ENCODE assay signal across 16 cellular contexts in genomic region chr5:93606384-93606752, GRCh38. TPM values are rescaled to one million over a fixed set of nuclear protein-coding genes. Genes with fewer than 3 reads are reported as not detected.
DNase-seq lines count a peak whose midpoint lies in the region; ATAC-seq, FAIRE-seq and TF ChIP-seq lines count a peak whose summit lies in the region.
"Had no signal": no experiment of that assay in that cellular context is flagged by ENCODE, and none has a peak within 500 bp of the region (broad histone marks: within the 10 kb centered on the region; RNA-seq: fewer than 3 reads in every experiment).

No MANE protein-coding gene starts in this region.

- H3K27me3 Mint-ChIP-seq in brain = peaks cover 58% of the 10 kb centered on the region
- H3K27me3 Mint-ChIP-seq in activated T-cell treated with anti-CD3 and anti-CD28 coated beads, Interleukin-2, amount 50 U/mL, for 72 hours (ENCODE audit: low read depth) = peaks cover 63% of the 10 kb centered on the region

- no peak overlapping the region for H3K4me2 ChIP-seq in IMR-90 (ENCODE audit: low read depth, low read length)
- H3K4me2 ChIP-seq: BLaER1 treated with 17β-estradiol and CSF1 and Interleukin-3, amounts not matched to agents 10 nM and 100 nM had no signal

- no peak overlapping the region for H2AK9ac ChIP-seq in IMR-90 (replicated peaks; ENCODE audit: low read depth, low read length, poor library complexity)

- no peak overlapping the region for H2BK15ac ChIP-seq in IMR-90 (ENCODE audit: low read depth, low read length)

- no peak overlapping the region for H2BK5ac ChIP-seq in IMR-90 (ENCODE audit: low read depth, low read length, poor library complexity, severe bottlenecking)

- no TSS peak for BruUV-seq in IMR-90 (replicated peaks; lab: Mats Ljungman, UMichigan)

- H3K9me3 Mint-ChIP-seq in brain = no peaks in the 10 kb centered on the region
- H3K9me3 Mint-ChIP-seq in activated T-cell treated with anti-CD3 and anti-CD28 coated beads, Interleukin-2, amount 50 U/mL, for 72 hours = no peaks in the 10 kb centered on the region

- no peak for TF ChIP-seq RAD21 in IMR-90 (IDR thresholded peaks at IDR 0.05; ENCODE audit: low read length)

- H2BK120ac ChIP-seq in IMR-90 (ENCODE audit: low read depth, low read length) = no peak overlapping the region

- POLR2A ChIA-PET in IMR-90 (lab: Charles Lee; ENCODE audit: unreplicated experiment) = no interaction called here

- H3K4me1 ChIP-seq in IMR-90 (ENCODE audit: control insufficient read depth, insufficient read depth, low read length) = peaks cover 7% of the 10 kb centered on the region
- no peaks in the 10 kb centered on the region for H3K4me1 ChIP-seq in kidney (ENCODE audit: control insufficient read depth in 1 of 2, insufficient read depth in 1 of 2, low read depth in 1 of 2, low read length in 2 of 2)
- peaks cover 83% of the 10 kb centered on the region for H3K4me1 ChIP-seq in neuron (ENCODE audit: insufficient read depth, low read length)

- no peak overlapping the region for H3K4me3 ChIP-seq in IMR-90 (ENCODE audit: insufficient read depth, low read depth, low read length)
- no peak overlapping the region for H3K4me3 ChIP-seq in kidney (ENCODE audit: low read length in 2 of 2)
- H3K4me3 ChIP-seq in neuron (ENCODE audit: low read length) = peak overlapping the region; percentile 93
- H3K4me3 ChIP-seq: BLaER1 treated with 17β-estradiol and CSF1 and Interleukin-3, amounts not matched to agents 10 nM and 100 nM had no signal

- H4K91ac ChIP-seq in IMR-90 (ENCODE audit: insufficient read depth, low read depth, low read length) = no peak overlapping the region

- FAIRE-seq in kidney (lab: Jason Lieb, UNC) = peak; percentile 29
- FAIRE-seq: GM12891 had no signal

- H3K4me1 Mint-ChIP-seq in brain = peaks cover 63% of the 10 kb centered on the region
- H3K4me1 Mint-ChIP-seq in activated T-cell treated with anti-CD3 and anti-CD28 coated beads, Interleukin-2, amount 50 U/mL, for 72 hours (ENCODE audit: low read depth) = peaks cover 22% of the 10 kb centered on the region

- ATAC-seq in IMR-90 (ENCODE audit: low read depth) (no peak), HG02678 (IDR thresholded peaks at IDR 0.05; ENCODE audit: unreplicated experiment) (no peak)
- no peak for ATAC-seq in activated T-cell treated with anti-CD3 and anti-CD28 coated beads, Interleukin-2, amount 50 U/mL, for 72 hours (replicated peaks in 1 of 2)

- no peak overlapping the region for H2AK5ac ChIP-seq in IMR-90 (ENCODE audit: low read depth, low read length)

- H3K9me1 ChIP-seq in IMR-90 (ENCODE audit: insufficient read depth, low read length) = 0 out of 2 replicates have a peak, but pooled peaks cover 2% of the 10 kb centered on the region

- H3K9ac ChIP-seq in IMR-90 (ENCODE audit: low read depth, low read length) = no peak overlapping the region
- H3K9ac ChIP-seq in kidney (ENCODE audit: low read length in 2 of 2) = no peak overlapping the region
- H3K9ac ChIP-seq: BLaER1 treated with 17β-estradiol and CSF1 and Interleukin-3, amounts not matched to agents 10 nM and 100 nM had no signal

- DNase-seq in IMR-90 (no peak), kidney (no peak), KBM-7 (no peak), kidney glomerular epithelial cell (lab: John Stamatoyannopoulos, UW) (no peak)
- DNase-seq in activated T-cell treated with anti-CD3 and anti-CD28 coated beads, Interleukin-2, amount 50 U/mL, for 72 hours = no peak
- DNase-seq: ACHN; CD4-positive, CD25-positive, alpha-beta regulatory T cell; DMS 273 treated with DMSO at 0.1 percent for 48 hours; DMS79; GOT3; HCEC 1CT had no signal

- H3K23ac ChIP-seq in IMR-90 (ENCODE audit: low read depth, low read length) = 0 out of 2 replicates have a peak overlapping the region, but pooled peaks have one; percentile 16

- no peak overlapping the region for H2AFZ ChIP-seq in IMR-90 (replicated peaks; ENCODE audit: low read length, poor library complexity)
- no peak overlapping the region for H2AFZ ChIP-seq in neuron (ENCODE audit: low read depth, low read length)

- H3K56ac ChIP-seq in IMR-90 (ENCODE audit: extremely low read depth, insufficient read depth, low read length) = no peak overlapping the region

- CTCF ChIA-PET in IMR-90 (lab: Yijun Ruan, JAX) = interaction anchor here (1.6 to 2.0 kb wide), 2 partner anchors 185 to 195 kb away, joined by 9 to 13 read pairs; no protein-coding TSS in a partner anchor

- no peak overlapping the region for H3K27ac ChIP-seq in IMR-90 (ENCODE audit: insufficient read depth, low read length)
- H3K27ac ChIP-seq in kidney (ENCODE audit: low read depth in 2 of 2, low read length in 2 of 2) = no peak overlapping the region
- H3K27ac ChIP-seq: BLaER1 treated with 17β-estradiol and CSF1 and Interleukin-3, amounts not matched to agents 10 nM and 100 nM had no signal

- in situ Hi-C loops in IMR-90 (cut with MboI; ENCODE audit: low sequenced_read_pairs) (loop anchor here (5.0 kb wide), 1 partner anchor 186 kb away; no protein-coding TSS in a partner anchor), KBM-7 (cut with MboI; ENCODE audit: low pct_unique_long_range_greater_than_20kb, low sequenced_read_pairs) (no loop called here)

- no peak overlapping the region for H4K8ac ChIP-seq in IMR-90 (ENCODE audit: low read depth in 2 of 2, low read length in 2 of 2)

- TF ChIP-seq CTCF in IMR-90 (conservative IDR thresholded peaks at IDR 0.05; ENCODE audit: low read depth, low read length) = no peak
- TF ChIP-seq CTCF in brain (conservative IDR thresholded peaks at IDR 0.05) = no peak
- TF ChIP-seq CTCF in kidney (IDR thresholded peaks at IDR 0.05; ENCODE audit: borderline replicate concordance, extremely low read depth, insufficient read depth) = no peak

- H3K27me3 ChIP-seq in IMR-90 (ENCODE audit: control insufficient read depth, insufficient read depth, low read length) (peaks cover 10% of the 10 kb centered on the region), neuron (ENCODE audit: insufficient read depth, low read length) (no peaks in the 10 kb centered on the region)

- no peak overlapping the region for H4K5ac ChIP-seq in IMR-90 (ENCODE audit: low read depth, low read length)

- H3K18ac ChIP-seq in IMR-90 (ENCODE audit: low read depth, low read length) = no peak overlapping the region

- no peak for TF ChIP-seq POLR2A in IMR-90 (IDR thresholded peaks at IDR 0.05; ENCODE audit: low read depth, low read length)

- dilution Hi-C loops in IMR-90 (cut with HindIII; ENCODE audit: low sequenced_read_pairs, unreplicated experiment) = no loop called here

- H3K14ac ChIP-seq in IMR-90 (replicated peaks; ENCODE audit: low read depth, low read length) = no peak overlapping the region

- H3K79me1 ChIP-seq in IMR-90 (ENCODE audit: low read depth in 1 of 2, low read length in 2 of 2) = peaks cover 0 to 15% of the 10 kb centered on the region in 2 experiments; a peak in 3 of 4 replicates

- peak overlapping the region in 2 of 5 experiments; percentile 83 to 89 for H3K4me3 Mint-ChIP-seq in brain
- H3K4me3 Mint-ChIP-seq in activated T-cell treated with anti-CD3 and anti-CD28 coated beads, Interleukin-2, amount 50 U/mL, for 72 hours = no peak overlapping the region
- H3K4me3 Mint-ChIP-seq: CD4-positive, CD25-positive, alpha-beta regulatory T cell had no signal

- no peaks in the 10 kb centered on the region for H3K9me3 ChIP-seq in IMR-90 (ENCODE audit: control insufficient read depth, insufficient read depth, low read length)
- no peaks in the 10 kb centered on the region for H3K9me3 ChIP-seq in kidney (ENCODE audit: control insufficient read depth in 1 of 2, low read length in 2 of 2)
- no peaks in the 10 kb centered on the region for H3K9me3 ChIP-seq in neuron (ENCODE audit: low read length)

- 0 out of 2 replicates have a peak, but pooled peaks cover 4% of the 10 kb centered on the region for H4K20me1 ChIP-seq in IMR-90 (ENCODE audit: insufficient read depth, low read length)

- H2BK20ac ChIP-seq in IMR-90 (ENCODE audit: low read depth, low read length) = no peak overlapping the region

- intact Hi-C loops in IMR-90 (cut with micrococcal nuclease) (loop anchor here (2.0 to 10.0 kb wide), 7 partner anchors 182 to 1008 kb away; partner anchors contain the start of genes KIAA0825 and SLF1), kidney (cut with DNase I) (loop anchor here (10.0 kb wide), 1 partner anchor 198 kb away; no protein-coding TSS in a partner anchor)

- no peak overlapping the region for H3K4ac ChIP-seq in IMR-90 (ENCODE audit: low read depth, low read length)

- H3K36me3 ChIP-seq in IMR-90 (ENCODE audit: control insufficient read depth, insufficient read depth, low read length) (no peaks in the 10 kb centered on the region), kidney (ENCODE audit: control insufficient read depth in 1 of 2, insufficient read depth in 2 of 2, low read length in 2 of 2) (no peaks in the 10 kb centered on the region), neuron (ENCODE audit: insufficient read depth, low read length) (peaks cover 9% of the 10 kb centered on the region)
- H3K36me3 ChIP-seq: BLaER1 treated with 17β-estradiol and CSF1 and Interleukin-3, amounts not matched to agents 10 nM and 100 nM had no signal

- peak overlapping the region in 3 of 5 experiments; percentile 95 to 98 (median 97) for H3K27ac Mint-ChIP-seq in brain
- H3K27ac Mint-ChIP-seq in activated T-cell treated with anti-CD3 and anti-CD28 coated beads, Interleukin-2, amount 50 U/mL, for 72 hours = no peak overlapping the region
- H3K27ac Mint-ChIP-seq: CD4-positive, CD25-positive, alpha-beta regulatory T cell had no signal

- no peaks in the 10 kb centered on the region for H3K36me3 Mint-ChIP-seq in brain
- H3K36me3 Mint-ChIP-seq in activated T-cell treated with anti-CD3 and anti-CD28 coated beads, Interleukin-2, amount 50 U/mL, for 72 hours (ENCODE audit: insufficient read depth in 2 of 2) = peaks cover 3% of the 10 kb centered on the region in 2 donors
- H3K36me3 Mint-ChIP-seq: CD4-positive, CD25-positive, alpha-beta regulatory T cell had no signal

TF ChIP-seq in IMR-90, 13 proteins besides CTCF, POLR2A, EP300 and RAD21 (continues in another document):
- no peak for TF ChIP-seq SMC3 (IDR thresholded peaks at IDR 0.05; ENCODE audit: low read depth, low read length)

RNA-seq across cellular contexts. Expression of gene NR2F1, which starts 23.3 kb away (rescaled TPM):
- total RNA-seq in IMR-90 (2012; rRNA removed) = 18.1 and 19.0 TPM in 2 replicates
- 160 and 175 TPM in 2 replicates for polyA plus RNA-seq in IMR-90 (2012; rRNA removed)
- 80.6 and 211 TPM in 2 replicates for polyA plus RNA-seq in IMR-90 (2012; cell fraction: cytosol; rRNA removed)
- polyA plus RNA-seq in IMR-90 (2012; cell fraction: nucleus; rRNA removed; ENCODE audit: low replicate concordance) = 153 and 546 TPM in 2 replicates
- polyA plus RNA-seq in brain (ENCODE audit: insufficient read depth, low read depth, low replicate concordance) = 356 TPM
- total RNA-seq in kidney = 49.5 TPM
- polyA plus RNA-seq in kidney (ENCODE audit: insufficient read depth, low read depth, low replicate concordance) = 22.8 TPM
- not detected for total RNA-seq in activated T-cell treated with anti-CD3 and anti-CD28 coated beads, Interleukin-2, amount 50 U/mL, for 72 hours
- total RNA-seq: CD4-positive, CD25-positive, alpha-beta regulatory T cell had no signal
- polyA plus RNA-seq: CD4-positive, CD25-positive, alpha-beta regulatory T cell had no signal

RNA-seq across cellular contexts. Expression of gene NR2F1-AS1, which starts 25.3 kb away (rescaled TPM):
- total RNA-seq in IMR-90 (2012; rRNA removed) = 12.5 and 17.8 TPM in 2 replicates
- polyA plus RNA-seq in IMR-90 (2012; rRNA removed) = 12.1 and 12.8 TPM in 2 replicates
- 3.6 and 4.5 TPM in 2 replicates for polyA plus RNA-seq in IMR-90 (2012; cell fraction: cytosol; rRNA removed)
- 7.6 and 30.6 TPM in 2 replicates for polyA plus RNA-seq in IMR-90 (2012; cell fraction: nucleus; rRNA removed; ENCODE audit: low replicate concordance)
- polyA plus RNA-seq in brain (ENCODE audit: insufficient read depth, low read depth, low replicate concordance) = 35.2 TPM
- 13.0 TPM for total RNA-seq in kidney
- polyA plus RNA-seq in kidney (ENCODE audit: insufficient read depth, low read depth, low replicate concordance) = 16.0 TPM
- under 1 TPM; 0.41 to 0.93 TPM for total RNA-seq in activated T-cell treated with anti-CD3 and anti-CD28 coated beads, Interleukin-2, amount 50 U/mL, for 72 hours
- total RNA-seq: CD4-positive, CD25-positive, alpha-beta regulatory T cell had no signal
- polyA plus RNA-seq: CD4-positive, CD25-positive, alpha-beta regulatory T cell had no signal

Comparison
In these comparisons a context has a peak if more than half of its experiments do, and no peak if none do; other contexts are left out.
1. RNA of gene NR2F1, which starts 23.3 kb away (total RNA-seq): 49.5 TPM in kidney (single experiment) and 18.1 to 19.0 TPM in IMR-90; not detected in activated T-cell treated with anti-CD3 and anti-CD28 coated beads, Interleukin-2, amount 50 U/mL, for 72 hours; every median in the first group is over 10 times any median in the second.